Comparison of ENCODE assay signal across 8 cellular contexts in the genomic region with DNA sequence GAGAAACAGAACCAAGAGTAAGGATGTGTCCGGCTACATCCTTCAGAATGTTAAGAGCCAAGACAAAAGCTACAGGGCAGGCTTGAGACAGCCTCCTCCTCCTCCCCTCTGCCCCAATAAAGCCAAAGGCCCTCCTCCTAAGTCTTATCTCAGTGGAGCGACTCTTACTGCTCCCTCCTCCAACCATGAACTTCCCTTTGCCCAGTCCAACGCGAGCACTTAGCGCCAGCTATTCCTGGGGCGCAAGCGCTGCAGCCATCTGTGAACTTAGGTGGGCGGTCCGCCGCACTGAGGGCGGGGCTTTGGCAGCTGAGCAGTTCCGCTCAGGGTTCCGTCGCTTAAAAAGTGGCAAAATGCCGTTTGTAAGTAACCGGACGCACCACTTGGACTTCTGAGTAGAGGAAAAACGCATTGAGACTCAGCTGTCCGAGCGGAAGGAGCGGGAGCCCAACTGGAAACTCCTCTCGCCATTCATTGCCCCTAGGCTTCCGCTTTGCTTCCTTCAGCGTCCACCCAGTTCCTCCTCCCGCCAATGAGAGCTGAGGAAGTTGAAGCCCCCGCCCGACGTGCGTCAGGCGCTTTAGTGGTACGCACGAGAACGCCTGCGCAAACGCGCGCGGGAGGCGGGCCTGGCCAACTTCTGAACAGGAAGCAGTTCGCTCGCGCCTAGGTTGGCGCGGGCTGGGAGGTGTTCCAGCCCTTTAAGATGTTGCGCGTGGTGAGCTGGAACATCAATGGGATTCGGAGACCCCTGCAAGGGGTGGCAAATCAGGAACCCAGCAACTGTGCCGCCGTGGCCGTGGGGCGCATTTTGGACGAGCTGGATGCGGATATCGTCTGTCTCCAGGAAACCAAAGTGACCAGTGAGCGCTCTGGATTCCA. TPM values are rescaled to one million over a fixed set of nuclear protein-coding genes. Genes with fewer than 3 reads are reported as not detected.
DNase-seq lines count a peak whose midpoint lies in the region; ATAC-seq, FAIRE-seq and TF ChIP-seq lines count a peak whose summit lies in the region.

A gene with protein sequence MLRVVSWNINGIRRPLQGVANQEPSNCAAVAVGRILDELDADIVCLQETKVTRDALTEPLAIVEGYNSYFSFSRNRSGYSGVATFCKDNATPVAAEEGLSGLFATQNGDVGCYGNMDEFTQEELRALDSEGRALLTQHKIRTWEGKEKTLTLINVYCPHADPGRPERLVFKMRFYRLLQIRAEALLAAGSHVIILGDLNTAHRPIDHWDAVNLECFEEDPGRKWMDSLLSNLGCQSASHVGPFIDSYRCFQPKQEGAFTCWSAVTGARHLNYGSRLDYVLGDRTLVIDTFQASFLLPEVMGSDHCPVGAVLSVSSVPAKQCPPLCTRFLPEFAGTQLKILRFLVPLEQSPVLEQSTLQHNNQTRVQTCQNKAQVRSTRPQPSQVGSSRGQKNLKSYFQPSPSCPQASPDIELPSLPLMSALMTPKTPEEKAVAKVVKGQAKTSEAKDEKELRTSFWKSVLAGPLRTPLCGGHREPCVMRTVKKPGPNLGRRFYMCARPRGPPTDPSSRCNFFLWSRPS (plus strand): TSS at position 647 of the 882 bp plus-strand sequence. CDS start 60 bp downstream, at position 707.

- TF ChIP-seq RAD21 in HepG2 (CRISPR knock-in tag; IDR thresholded peaks at IDR 0.05) = no peak

- TF ChIP-seq EP300 in HepG2 (IDR thresholded peaks at IDR 0.05; ENCODE audit: low read depth in 2 of 2, low read length in 2 of 2) (no peak), HepG2 (CRISPR knock-in tag; IDR thresholded peaks at IDR 0.05; ENCODE audit: borderline replicate concordance) (no peak)

- intact Hi-C loops in CD14-positive monocyte (cut with micrococcal nuclease) (loop anchor here (10.0 kb wide), 4 partner anchors 165 to 355 kb away; a partner anchor contains a TSS), HepG2 (cut with micrococcal nuclease; ENCODE audit: unreplicated experiment) (no loop called here)

- peak within 1 kb of the TSS; percentile 90 to 98 (median 95) for H3K27ac Mint-ChIP-seq in CD14-positive monocyte

- CTCF ChIA-PET in HepG2 (lab: Yijun Ruan, JAX; ENCODE audit: low intra/inter-chr PET ratio, low total read pairs) = no interaction called here

- peak within 1 kb of the TSS; percentile 60 to 81 (median 63) for H3K4me3 ChIP-seq in HepG2 (replicated peaks in 1 of 3; ENCODE audit: insufficient read depth in 1 of 3, low read depth in 2 of 3, low read length in 3 of 3)

- peaks cover 10% of the 10 kb centered on the region for H3K79me2 ChIP-seq in HepG2 (ENCODE audit: insufficient read depth, low read length)

- peak; percentile 89 for DNase-seq in CD14-positive monocyte (ENCODE audit: low spot score)
- peak; percentile 97 for DNase-seq in NCI-H82 (lab: John Stamatoyannopoulos, UW)
- DNase-seq in activated CD4-positive, alpha-beta T cell treated with anti-CD3 and anti-CD28 coated beads, Interleukin-2, amount 50 U/mL, for 48 hours = peak; percentile 84 to 86
- peak; percentile 70 to 91 for DNase-seq in dermis microvascular lymphatic vessel endothelial cell (ENCODE audit: low read depth in 2 of 2)
- DNase-seq in HepG2 (ENCODE audit: low spot score) = peak; percentile 82
- DNase-seq in stimulated activated CD4-positive, alpha-beta T cell treated with anti-CD3 and anti-CD28 coated beads, Interleukin-4, amount 100 ng/mL, for 1 hour = peak; percentile 86

- H3K27me3 ChIP-seq in HepG2 (ENCODE audit: control insufficient read depth in 1 of 2, insufficient read depth in 2 of 2, low read length in 2 of 2) = no peaks in the 10 kb centered on the region; a peak in 1 of 5 replicates

- peaks cover 0 to 5% of the 10 kb centered on the region in 2 experiments; a peak in 3 of 5 replicates for H3K36me3 ChIP-seq in HepG2 (replicated peaks in 1 of 2; ENCODE audit: control insufficient read depth in 1 of 2, insufficient read depth in 2 of 2, low read length in 2 of 2)

- TF ChIP-seq CTCF in CD14-positive monocyte (IDR thresholded peaks at IDR 0.05) (no peak), HepG2 (CRISPR knock-in tag; IDR thresholded peaks at IDR 0.05) (no peak)

- ATAC-seq in GM19397 (IDR thresholded peaks at IDR 0.05; ENCODE audit: unreplicated experiment) (peak; percentile 93), HG03571 (IDR thresholded peaks at IDR 0.05; ENCODE audit: unreplicated experiment) (peak; percentile 96), HepG2 (peak; percentile 98)

- no peaks in the 10 kb centered on the region for H4K20me1 ChIP-seq in HepG2 (ENCODE audit: insufficient read depth, low read length)

- H3K9me3 Mint-ChIP-seq in CD14-positive monocyte = peaks cover 0 to 8% (median 2%) of the 10 kb centered on the region in 7 donors

- peak within 1 kb of the TSS; percentile 88 for H3K27ac ChIP-seq in HepG2 (ENCODE audit: extremely low read length, insufficient read depth, low read length)

- H3K4me1 ChIP-seq in HepG2 (ENCODE audit: insufficient read depth, low read length) = peaks cover 43% of the 10 kb centered on the region

- H3K36me3 Mint-ChIP-seq in CD14-positive monocyte = peaks cover 23 to 25% of the 10 kb centered on the region in 2 donors

- H3K4me2 ChIP-seq in HepG2 (ENCODE audit: low read depth, low read length) = peak within 1 kb of the TSS; percentile 74

- H3K9me3 ChIP-seq in HepG2 (ENCODE audit: low read length) = no peaks in the 10 kb centered on the region

- no CpG with 5 or more reads among the region's 55 CpGs for WGBS in HepG2 (ENCODE audit: low lambda C conversion rate)

- POLR2A ChIA-PET in HepG2 (lab: Yijun Ruan, JAX) = interaction anchor here (0.9 to 2.6 kb wide), 9 partner anchors 9 to 1918 kb away, joined by 3 to 21 read pairs (median 4); a partner anchor contains a TSS

- TF ChIP-seq POLR2A in HepG2 (IDR thresholded peaks at IDR 0.05; ENCODE audit: insufficient read depth in 1 of 2, low read depth in 2 of 2, low read length in 2 of 2) = peak; percentile 73 to 78

- TSS peak; percentile 88 for BruUV-seq in HepG2 (replicated peaks; lab: Mats Ljungman, UMichigan)

- peaks cover 18% of the 10 kb centered on the region for H3K4me1 Mint-ChIP-seq in CD14-positive monocyte

- peak within 1 kb of the TSS; percentile 84 to 95 for H3K4me3 Mint-ChIP-seq in CD14-positive monocyte

- FAIRE-seq in HepG2 (lab: Jason Lieb, UNC) = peak; percentile 91

- in situ Hi-C loops in HepG2 (cut with HindIII; ENCODE audit: extremely low pct_ligation_motif_present, low pct_unique_long_range_greater_than_20kb) = no loop called here

- peak within 1 kb of the TSS; percentile 94 for H2AFZ ChIP-seq in HepG2 (ENCODE audit: low read length)

- peaks cover 0 to 7% (median 5%) of the 10 kb centered on the region in 3 donors for H3K27me3 Mint-ChIP-seq in CD14-positive monocyte (ENCODE audit: low read depth in 3 of 3)

- H3K9ac ChIP-seq in HepG2 (ENCODE audit: insufficient read depth, low read depth, low read length) = peak within 1 kb of the TSS; percentile 82

TF ChIP-seq in HepG2, 621 proteins besides CTCF, POLR2A, EP300 and RAD21 (continues in another document):
- no peak for TF ChIP-seq HOXA3 (CRISPR knock-in tag; IDR thresholded peaks at IDR 0.05)
- no peak for TF ChIP-seq ZNF367 (CRISPR knock-in tag; IDR thresholded peaks at IDR 0.05; ENCODE audit: borderline replicate concordance)
- TF ChIP-seq, protein P1, sequence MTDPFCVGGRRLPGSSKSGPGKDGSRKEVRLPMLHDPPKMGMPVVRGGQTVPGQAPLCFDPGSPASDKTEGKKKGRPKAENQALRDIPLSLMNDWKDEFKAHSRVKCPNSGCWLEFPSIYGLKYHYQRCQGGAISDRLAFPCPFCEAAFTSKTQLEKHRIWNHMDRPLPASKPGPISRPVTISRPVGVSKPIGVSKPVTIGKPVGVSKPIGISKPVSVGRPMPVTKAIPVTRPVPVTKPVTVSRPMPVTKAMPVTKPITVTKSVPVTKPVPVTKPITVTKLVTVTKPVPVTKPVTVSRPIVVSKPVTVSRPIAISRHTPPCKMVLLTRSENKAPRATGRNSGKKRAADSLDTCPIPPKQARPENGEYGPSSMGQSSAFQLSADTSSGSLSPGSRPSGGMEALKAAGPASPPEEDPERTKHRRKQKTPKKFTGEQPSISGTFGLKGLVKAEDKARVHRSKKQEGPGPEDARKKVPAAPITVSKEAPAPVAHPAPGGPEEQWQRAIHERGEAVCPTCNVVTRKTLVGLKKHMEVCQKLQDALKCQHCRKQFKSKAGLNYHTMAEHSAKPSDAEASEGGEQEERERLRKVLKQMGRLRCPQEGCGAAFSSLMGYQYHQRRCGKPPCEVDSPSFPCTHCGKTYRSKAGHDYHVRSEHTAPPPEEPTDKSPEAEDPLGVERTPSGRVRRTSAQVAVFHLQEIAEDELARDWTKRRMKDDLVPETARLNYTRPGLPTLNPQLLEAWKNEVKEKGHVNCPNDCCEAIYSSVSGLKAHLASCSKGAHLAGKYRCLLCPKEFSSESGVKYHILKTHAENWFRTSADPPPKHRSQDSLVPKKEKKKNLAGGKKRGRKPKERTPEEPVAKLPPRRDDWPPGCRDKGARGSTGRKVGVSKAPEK (CRISPR knock-in tag; IDR thresholded peaks at IDR 0.05; ENCODE audit: borderline replicate concordance) = no peak

RNA-seq across cellular contexts. Expression of the gene that starts here (rescaled TPM):
- polyA plus RNA-seq in CD14-positive monocyte (10 to 100 TPM; 14.4 to 17.8 TPM), HepG2 (2011; rRNA removed) (14.6 and 17.8 TPM in 2 replicates)
- total RNA-seq in dermis microvascular lymphatic vessel endothelial cell (6.2 and 8.2 TPM in 2 replicates), HepG2 (2016; rRNA removed; fragmentation: Illumina TruSeq; extraction: Trizol) (12.7 and 16.2 TPM in 2 replicates)
- 1.4 and 1.9 TPM in 2 replicates for total RNA-seq in HepG2 (2016; cell fraction: cytosol; rRNA removed; fragmentation: Illumina TruSeq; extraction: Trizol; ENCODE audit: low read depth)
- total RNA-seq in HepG2 (2016; cell fraction: insoluble cytoplasmic fraction; rRNA removed; fragmentation: Illumina TruSeq; extraction: Trizol) = 13.0 and 15.4 TPM in 2 replicates
- total RNA-seq in HepG2 (2016; cell fraction: membrane; rRNA removed; fragmentation: Illumina TruSeq; extraction: Trizol) = 4.6 and 6.1 TPM in 2 replicates
- total RNA-seq in HepG2 (2016; cell fraction: nucleus; rRNA removed; fragmentation: Illumina TruSeq; extraction: Trizol) = 6.2 and 8.3 TPM in 2 replicates
- polyA plus RNA-seq in HepG2 (2011; cell fraction: cytosol; rRNA removed) = 16.0 and 18.7 TPM in 2 replicates
- 10.1 and 11.9 TPM in 2 replicates for polyA plus RNA-seq in HepG2 (2011; cell fraction: nucleus; rRNA removed)
- polyA plus RNA-seq in HepG2 (2012) = 5.0 and 5.1 TPM in 2 replicates
- polyA plus RNA-seq in HepG2 (2016; cell fraction: cytosol; fragmentation: Illumina TruSeq; extraction: Trizol; ENCODE audit: low read depth) = 1.7 TPM in 2 replicates
- polyA plus RNA-seq in HepG2 (2016; cell fraction: insoluble cytoplasmic fraction; fragmentation: Illumina TruSeq; extraction: Trizol; ENCODE audit: low read depth) = 19.5 and 21.2 TPM in 2 replicates
- 4.1 and 4.3 TPM in 2 replicates for polyA plus RNA-seq in HepG2 (2016; cell fraction: membrane; fragmentation: Illumina TruSeq; extraction: Trizol; ENCODE audit: low read depth)
- polyA plus RNA-seq in HepG2 (2016; cell fraction: nucleus; fragmentation: Illumina TruSeq; extraction: Trizol; ENCODE audit: insufficient read depth, low read depth) = 12.6 and 12.8 TPM in 2 replicates
- polyA minus RNA-seq in HepG2 (2011; rRNA and poly(A)+ RNA removed; ENCODE audit: low replicate concordance) = 23.2 and 111 TPM in 2 replicates
- 7.2 and 11.3 TPM in 2 replicates for polyA minus RNA-seq in HepG2 (2011; cell fraction: cytosol; rRNA and poly(A)+ RNA removed)
- 6.3 and 8.0 TPM in 2 replicates for polyA minus RNA-seq in HepG2 (2011; cell fraction: nucleus; rRNA and poly(A)+ RNA removed)

Comparison
In these comparisons a context has a peak if more than half of its experiments do, and no peak if none do; other contexts are left out.
1. Peak in every context shown above with its lines: DNase-seq, ATAC-seq, H3K4me3 ChIP-seq and H3K27ac ChIP-seq.